Comparison of ENCODE assay signal across 1 cellular context in genomic region chr18:69954719-69955118, GRCh38.
TF ChIP-seq lines count a peak whose summit lies in the region.

No MANE protein-coding gene starts in this region.

TF ChIP-seq in HepG2, 621 proteins besides CTCF, POLR2A, EP300 and RAD21:
- TF ChIP-seq MAFK (conservative IDR thresholded peaks at IDR 0.05 in 1 of 2, IDR thresholded peaks at IDR 0.05 in 1 of 2; ENCODE audit: low read length in 2 of 2) (peak; percentile 54 to 61; a peak in 3 of 4 replicates), ZNF329 (CRISPR knock-in tag; IDR thresholded peaks at IDR 0.05; ENCODE audit: low read depth) (no peak), HNF4A (CRISPR knock-in tag; IDR thresholded peaks at IDR 0.05) (0 out of 2 replicates have a peak, but pooled peaks have one; percentile 15), MAFF (IDR thresholded peaks at IDR 0.05; ENCODE audit: low read depth, low read length) (peak; percentile 43; the same call in 1 of the 2 replicates)
- TF ChIP-seq, protein P1, sequence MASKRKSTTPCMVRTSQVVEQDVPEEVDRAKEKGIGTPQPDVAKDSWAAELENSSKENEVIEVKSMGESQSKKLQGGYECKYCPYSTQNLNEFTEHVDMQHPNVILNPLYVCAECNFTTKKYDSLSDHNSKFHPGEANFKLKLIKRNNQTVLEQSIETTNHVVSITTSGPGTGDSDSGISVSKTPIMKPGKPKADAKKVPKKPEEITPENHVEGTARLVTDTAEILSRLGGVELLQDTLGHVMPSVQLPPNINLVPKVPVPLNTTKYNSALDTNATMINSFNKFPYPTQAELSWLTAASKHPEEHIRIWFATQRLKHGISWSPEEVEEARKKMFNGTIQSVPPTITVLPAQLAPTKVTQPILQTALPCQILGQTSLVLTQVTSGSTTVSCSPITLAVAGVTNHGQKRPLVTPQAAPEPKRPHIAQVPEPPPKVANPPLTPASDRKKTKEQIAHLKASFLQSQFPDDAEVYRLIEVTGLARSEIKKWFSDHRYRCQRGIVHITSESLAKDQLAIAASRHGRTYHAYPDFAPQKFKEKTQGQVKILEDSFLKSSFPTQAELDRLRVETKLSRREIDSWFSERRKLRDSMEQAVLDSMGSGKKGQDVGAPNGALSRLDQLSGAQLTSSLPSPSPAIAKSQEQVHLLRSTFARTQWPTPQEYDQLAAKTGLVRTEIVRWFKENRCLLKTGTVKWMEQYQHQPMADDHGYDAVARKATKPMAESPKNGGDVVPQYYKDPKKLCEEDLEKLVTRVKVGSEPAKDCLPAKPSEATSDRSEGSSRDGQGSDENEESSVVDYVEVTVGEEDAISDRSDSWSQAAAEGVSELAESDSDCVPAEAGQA (IDR thresholded peaks at IDR 0.05; ENCODE audit: low read depth) = no peak
- TF ChIP-seq, protein P1 (CRISPR knock-in tag; IDR thresholded peaks at IDR 0.05; ENCODE audit: borderline replicate concordance) = no peak
